Comparison of ENCODE assay signal across 8 cellular contexts in genomic region chr17:67992541-67993152, GRCh38. TPM values are rescaled to one million over a fixed set of nuclear protein-coding genes. Genes with fewer than 3 reads are reported as not detected.
DNase-seq lines count a peak whose midpoint lies in the region; ATAC-seq and TF ChIP-seq lines count a peak whose summit lies in the region.

No MANE protein-coding gene starts in this region.

- H3K27me3 ChIP-seq in ascending aorta, result no peaks in the 10 kb centered on the region

- intact Hi-C loops in ascending aorta (cut with DNase I) (loop anchor here (1.0 to 2.0 kb wide), 3 partner anchors 28 to 1334 kb away; partner anchors contain the start of gene ABCA5), left colon (cut with DNase I, micrococcal nuclease) (no loop called here)

- no peaks in the 10 kb centered on the region for H3K36me3 ChIP-seq in ascending aorta

- peak overlapping the region; percentile 52 to 82 for H3K4me3 ChIP-seq in ascending aorta

- DNase-seq in CMK (ENCODE audit: low read depth) (peak; percentile 41), ascending aorta (ENCODE audit: low spot score in 2 of 2) (no peak), left colon (no peak), substantia nigra (lab: John Stamatoyannopoulos, UW) (peak in 1 of 49 donors; percentile 46), epidermal melanocyte (ENCODE audit: insufficient read length, low spot score) (no peak)

- H3K4me1 ChIP-seq in ascending aorta, result peaks cover 4 to 9% of the 10 kb centered on the region in 2 donors

- H3K27ac ChIP-seq in ascending aorta (peak overlapping the region; percentile 76 to 95), substantia nigra (ENCODE audit: low read depth, low read length, poor library complexity, severe bottlenecking) (peak overlapping the region; percentile 90)

- ATAC-seq in HG03342 (IDR thresholded peaks at IDR 0.05; ENCODE audit: unreplicated experiment) (peak; percentile 1), left colon (peak; percentile 57), GM18858 (IDR thresholded peaks at IDR 0.05; ENCODE audit: unreplicated experiment) (no peak), HG02763 (IDR thresholded peaks at IDR 0.05; ENCODE audit: unreplicated experiment) (no peak)

- H3K9me3 ChIP-seq in ascending aorta, result no peaks in the 10 kb centered on the region

- no peak for TF ChIP-seq CTCF in ascending aorta (IDR thresholded peaks at IDR 0.05)

RNA-seq across cellular contexts. Expression of gene C17orf58, which starts 3.6 kb away (rescaled TPM):
- 3.2 TPM for total RNA-seq in ascending aorta
- 10 to 100 TPM in 1 of 2 donors, 1 to 10 TPM in 1; 9.8 to 10.6 TPM for total RNA-seq in left colon

RNA-seq across cellular contexts. Expression of gene KPNA2, which starts 42.9 kb away (rescaled TPM):
- total RNA-seq in ascending aorta (11.6 TPM), left colon (10 to 100 TPM; 23.6 to 41.9 TPM)

Comparison
In these comparisons a context has a peak if more than half of its experiments do, and no peak if none do; other contexts are left out.
1. ATAC-seq: peak in HG03342 (single experiment) and left colon (single experiment); none in GM18858 (single experiment) and HG02763 (single experiment).